Comparison of ENCODE assay signal across 12 cellular contexts in genomic region chr16:58024347-58024672, GRCh38. TPM values are rescaled to one million over a fixed set of nuclear protein-coding genes. Genes with fewer than 3 reads are reported as not detected.
A peak's percentile ranks its signal among the peaks of the same experiment; 100 is the strongest.
DNase-seq lines count a peak whose midpoint lies in the region; ATAC-seq and TF ChIP-seq lines count a peak whose summit lies in the region.
"Had no signal": no experiment of that assay in that cellular context is flagged by ENCODE, and none has a peak within 500 bp of the region (broad histone marks: within the 10 kb centered on the region; RNA-seq: fewer than 3 reads in every experiment).

No MANE protein-coding gene starts in this region.

- peak overlapping the region; percentile 91 to 92 for H3K27ac ChIP-seq in right atrium auricular region
- H3K27ac ChIP-seq in muscle layer of duodenum (ENCODE audit: low read length), result peak overlapping the region; percentile 16
- no peak overlapping the region for H3K27ac ChIP-seq in vagina

- H3K4me3 ChIP-seq in right atrium auricular region, result peak overlapping the region; percentile 58 to 68
- peak overlapping the region; percentile 55 to 84 for H3K4me3 ChIP-seq in muscle layer of duodenum (ENCODE audit: low read depth in 1 of 2, low read length in 2 of 2)
- peak overlapping the region; percentile 58 to 65 for H3K4me3 ChIP-seq in vagina

- H3K4me1 ChIP-seq in right atrium auricular region (peaks cover 0 to 77% of the 10 kb centered on the region in 2 donors), muscle layer of duodenum (ENCODE audit: control insufficient read depth in 1 of 2, insufficient read depth in 2 of 2, low read length in 2 of 2) (peaks cover 13 to 65% of the 10 kb centered on the region in 2 donors), vagina (peaks cover 49% of the 10 kb centered on the region)

- H3K4me3 Mint-ChIP-seq in brain, result peak overlapping the region; percentile 86 to 90 (median 89)

- intact Hi-C loops in cardiac septum (cut with DNase I), result loop anchor here (10.0 kb wide), 1 partner anchor 300 kb away; no protein-coding TSS in a partner anchor
- intact Hi-C loops in vagina (cut with DNase I), result loop anchor here (5.0 kb wide), 1 partner anchor 98 kb away; no protein-coding TSS in a partner anchor

- H3K36me3 Mint-ChIP-seq in brain, result peaks cover under 1% of the 10 kb centered on the region

- ATAC-seq in GM18873 (IDR thresholded peaks at IDR 0.05; ENCODE audit: low FRiP score, unreplicated experiment), result no peak

- H3K27ac Mint-ChIP-seq in brain, result peak overlapping the region in 1 of 5 experiments; percentile 83
- H3K27ac Mint-ChIP-seq: HFFc6 had no signal

- DNase-seq in right atrium auricular region (ENCODE audit: low spot score) (no peak), cardiac septum (ENCODE audit: low spot score) (no peak), vagina (ENCODE audit: extremely low spot score in 2 of 2) (no peak), inferior parietal cortex (ENCODE audit: extremely low spot score) (no peak)
- no peak for DNase-seq in NK-92 treated with Interleukin-12 subunit alpha and Interleukin-12 subunit beta, amount 100 ng/mL, for 24 hours (lab: John Stamatoyannopoulos, UW)
- DNase-seq: cerebellar nuclear complex; HFFc6; NCI-H524 treated with DMSO at 0.1 percent for 48 hours; stimulated activated CD4-positive, alpha-beta T cell treated with anti-CD3 and anti-CD28 coated beads, Interleukin-1b, Interleukin-23, amount 100 ng/mL, for 48 hours had no signal

- no peak for TF ChIP-seq CTCF in right atrium auricular region (IDR thresholded peaks at IDR 0.05)
- no peak for TF ChIP-seq CTCF in brain (conservative IDR thresholded peaks at IDR 0.05)
- TF ChIP-seq CTCF in vagina (IDR thresholded peaks at IDR 0.05), result no peak

- H3K4me1 Mint-ChIP-seq in brain, result peaks cover 65% of the 10 kb centered on the region

- H3K9me3 ChIP-seq in right atrium auricular region (no peaks in the 10 kb centered on the region), muscle layer of duodenum (ENCODE audit: control insufficient read depth in 1 of 2, low read length in 2 of 2) (no peaks in the 10 kb centered on the region), vagina (no peaks in the 10 kb centered on the region)

- H3K27me3 Mint-ChIP-seq in brain, result no peaks in the 10 kb centered on the region

- H3K9me3 Mint-ChIP-seq in brain, result peaks cover 0 to 2% (median 0%) of the 10 kb centered on the region in 5 experiments
- H3K9me3 Mint-ChIP-seq: HFFc6 had no signal

- H3K27me3 ChIP-seq in right atrium auricular region, result no peaks in the 10 kb centered on the region
- H3K27me3 ChIP-seq in muscle layer of duodenum (ENCODE audit: low read depth, low read length), result no peaks in the 10 kb centered on the region
- no peaks in the 10 kb centered on the region for H3K27me3 ChIP-seq in vagina

- H3K36me3 ChIP-seq in right atrium auricular region, result no peaks in the 10 kb centered on the region
- H3K36me3 ChIP-seq in muscle layer of duodenum (ENCODE audit: control insufficient read depth in 1 of 2, insufficient read depth in 2 of 2, low read length in 2 of 2), result no peaks in the 10 kb centered on the region
- H3K36me3 ChIP-seq in vagina, result no peaks in the 10 kb centered on the region

- TF ChIP-seq POLR2A in vagina (IDR thresholded peaks at IDR 0.05), result no peak

RNA-seq across cellular contexts. Expression of gene MMP15, which starts 1.2 kb away (rescaled TPM):
- 10 to 100 TPM; 36.9 to 52.3 TPM for total RNA-seq in right atrium auricular region
- total RNA-seq in cardiac septum, result 53.5 TPM
- 8.2 TPM for polyA plus RNA-seq in brain (ENCODE audit: insufficient read depth, low read depth, low replicate concordance)
- 2.9 TPM for total RNA-seq in vagina

RNA-seq across cellular contexts. Expression of gene USB1, which starts 23.1 kb away (rescaled TPM):
- total RNA-seq in right atrium auricular region, result 10 to 100 TPM; 32.2 to 43.2 TPM
- 36.0 TPM for total RNA-seq in cardiac septum
- 59.1 TPM for polyA plus RNA-seq in brain (ENCODE audit: insufficient read depth, low read depth, low replicate concordance)
- 44.2 TPM for total RNA-seq in vagina

RNA-seq across cellular contexts. Expression of gene ZNF319, which starts 23.8 kb away (rescaled TPM):
- 1 to 10 TPM; 5.1 to 6.6 TPM for total RNA-seq in right atrium auricular region
- 7.2 TPM for total RNA-seq in cardiac septum
- 15.1 TPM for polyA plus RNA-seq in brain (ENCODE audit: insufficient read depth, low read depth, low replicate concordance)
- total RNA-seq in vagina, result 7.9 TPM

RNA-seq across cellular contexts. Expression of gene CNGB1, which starts 53.4 kb away (rescaled TPM):
- not detected for total RNA-seq in right atrium auricular region
- not detected for total RNA-seq in cardiac septum
- polyA plus RNA-seq in brain (ENCODE audit: insufficient read depth, low read depth, low replicate concordance), result 17.1 TPM
- not detected for total RNA-seq in vagina
